ENCODE assay signal across 19 cellular contexts in genomic region chr18:58640428-58640805, GRCh38. TPM values are rescaled to one million over a fixed set of nuclear protein-coding genes. Genes with fewer than 3 reads are reported as not detected.
DNase-seq lines count a peak whose midpoint lies in the region; ATAC-seq and TF ChIP-seq lines count a peak whose summit lies in the region.
"Had no signal": no experiment of that assay in that cellular context is flagged by ENCODE, and none has a peak within 500 bp of the region (broad histone marks: within the 10 kb centered on the region; RNA-seq: fewer than 3 reads in every experiment).

No MANE protein-coding gene starts in this region.

- peak overlapping the region; percentile 64 for H2AK5ac ChIP-seq in trophoblast cell (ENCODE audit: low read length)

- no peak for ATAC-seq in left lung
- no peak for ATAC-seq in GM21786 (IDR thresholded peaks at IDR 0.05; ENCODE audit: unreplicated experiment)
- ATAC-seq in HG02759 (IDR thresholded peaks at IDR 0.05; ENCODE audit: unreplicated experiment): no peak
- ATAC-seq in HG03108 (IDR thresholded peaks at IDR 0.05; ENCODE audit: unreplicated experiment): no peak
- ATAC-seq: activated CD8-positive, alpha-beta memory T cell treated with anti-CD3 and anti-CD28 coated beads, Interleukin-2, amount 10 ng/mL, durations not matched to agents 7 days and 5 days had no signal

- H3K4ac ChIP-seq in trophoblast cell (ENCODE audit: low read depth, low read length): peak overlapping the region; percentile 91

- WGBS in GM23248 (ENCODE audit: low coverage in 1 of 2, low lambda C conversion rate in 2 of 2, missing lambda C conversion rate in 2 of 2), 2 experiments: 94 to 98% methylated on average over 4 of the region's 4 CpGs
- WGBS in trophoblast cell (ENCODE audit: extremely low coverage, insufficient coverage, insufficient read length): no CpG with 5 or more reads among the region's 4 CpGs

- H3K4me2 ChIP-seq in GM23248 (ENCODE audit: unreplicated experiment) (peak overlapping the region; percentile 36), trophoblast cell (ENCODE audit: low read length) (no peak overlapping the region)

- peak overlapping the region; percentile 99 for H2BK12ac ChIP-seq in trophoblast cell (ENCODE audit: low read length)

- peak overlapping the region; percentile 42; the same call in 1 of the 2 replicates for H3K27ac ChIP-seq in GM23248
- H3K27ac ChIP-seq in cingulate gyrus (ENCODE audit: low read depth, low read length): peak overlapping the region; percentile 48
- peak overlapping the region; percentile 87 for H3K27ac ChIP-seq in trophoblast cell (ENCODE audit: low read depth, low read length)
- no peak overlapping the region for H3K27ac ChIP-seq in left lung
- H3K27ac ChIP-seq: ascending aorta, HL-60, SJCRH30, tibial nerve had no signal

- H3K14ac ChIP-seq in trophoblast cell (ENCODE audit: low read length): peak overlapping the region; percentile 67

- no peaks in the 10 kb centered on the region for H4K20me1 ChIP-seq in GM23248 (ENCODE audit: insufficient read depth)

- H3K9ac ChIP-seq in GM23248: no peak overlapping the region
- no peak overlapping the region for H3K9ac ChIP-seq in trophoblast cell (ENCODE audit: low read length)

- H3K9me2 ChIP-seq in GM23248 (ENCODE audit: insufficient read depth): no peaks in the 10 kb centered on the region

- peak overlapping the region; percentile 81 for H2BK5ac ChIP-seq in trophoblast cell (ENCODE audit: low read depth, low read length, poor library complexity)

- peak overlapping the region; percentile 85 for H4K91ac ChIP-seq in trophoblast cell (ENCODE audit: low read depth, low read length)

- H3K79me2 ChIP-seq in GM23248 (ENCODE audit: insufficient read depth): no peaks in the 10 kb centered on the region
- H3K79me2 ChIP-seq in trophoblast cell (ENCODE audit: control insufficient read depth, insufficient read depth, low read length, poor library complexity): no peaks in the 10 kb centered on the region

- DNase-seq in GM23248 (no peak), NCI-H1048 (lab: John Stamatoyannopoulos, UW) (peak; percentile 7), trophoblast cell (peak; percentile 66 to 79), left lung (no peak)
- DNase-seq: activated CD4-positive, alpha-beta T cell treated with anti-CD3 and anti-CD28 coated beads for 1 hour; activated CD8-positive, alpha-beta memory T cell treated with anti-CD3 and anti-CD28 coated beads, Interleukin-2, amount 10 ng/mL, durations not matched to agents 7 days and 5 days; activated gamma-delta T cell; cortex of kidney; NCI-H1436 treated with DMSO at 0.1 percent for 48 hours; NCI-H345; SJCRH30; stimulated activated CD4-positive, alpha-beta T cell treated with anti-CD3 and anti-CD28 coated beads, Interleukin-4, amount 100 ng/mL, for 4 hours had no signal

- in situ Hi-C loops in GM23248 (cut with MboI): no loop called here

- H3K23ac ChIP-seq in trophoblast cell (ENCODE audit: low read length): no peak overlapping the region

- H3K27me3 ChIP-seq in GM23248 (replicated peaks; ENCODE audit: insufficient read depth) (no peaks in the 10 kb centered on the region), trophoblast cell (ENCODE audit: insufficient read depth, low read length) (no peaks in the 10 kb centered on the region), left lung (no peaks in the 10 kb centered on the region)
- H3K27me3 ChIP-seq: ascending aorta, SJCRH30, tibial nerve had no signal

- H3K4me3 ChIP-seq in GM23248: no peak overlapping the region
- no peak overlapping the region for H3K4me3 ChIP-seq in trophoblast cell (ENCODE audit: low read depth, low read length)
- no peak overlapping the region for H3K4me3 ChIP-seq in left lung
- H3K4me3 ChIP-seq: ascending aorta, SJCRH30, tibial nerve had no signal

- H3K9me3 ChIP-seq in GM23248 (ENCODE audit: low read depth): no peaks in the 10 kb centered on the region
- peaks cover 1% of the 10 kb centered on the region for H3K9me3 ChIP-seq in trophoblast cell (ENCODE audit: insufficient read depth, low read depth, low read length)
- no peaks in the 10 kb centered on the region for H3K9me3 ChIP-seq in left lung
- H3K9me3 ChIP-seq: ascending aorta, SJCRH30, tibial nerve had no signal

- intact Hi-C loops in left lung (cut with DNase I): no loop called here

- peak overlapping the region; percentile 64 for H4K12ac ChIP-seq in trophoblast cell (ENCODE audit: low read depth, low read length)

- peak overlapping the region; percentile 94 for H2BK120ac ChIP-seq in trophoblast cell (ENCODE audit: insufficient read depth, low read length, poor library complexity)

- peaks cover 28% of the 10 kb centered on the region for H3F3A ChIP-seq in GM23248 (ENCODE audit: insufficient read depth)

- H3K18ac ChIP-seq in trophoblast cell (ENCODE audit: low read length): no peak overlapping the region

- peaks cover 14% of the 10 kb centered on the region for H3K79me1 ChIP-seq in trophoblast cell (ENCODE audit: low read length)

- no peak for TF ChIP-seq CTCF in left lung (IDR thresholded peaks at IDR 0.05)

- H3K4me1 ChIP-seq in GM23248 (ENCODE audit: insufficient read depth) (peaks cover 50% of the 10 kb centered on the region), trophoblast cell (ENCODE audit: control insufficient read depth in 1 of 2, insufficient read depth in 2 of 2, low read length in 2 of 2) (peaks cover 9 to 15% of the 10 kb centered on the region in 2 experiments), left lung (no peaks in the 10 kb centered on the region)
- H3K4me1 ChIP-seq: ascending aorta, SJCRH30, tibial nerve had no signal

- H2AFZ ChIP-seq in GM23248: no peak overlapping the region; the same call in 1 of the 2 replicates
- H2AFZ ChIP-seq in trophoblast cell (ENCODE audit: insufficient read depth, low read length, poor library complexity): no peak overlapping the region

- no peaks in the 10 kb centered on the region for H3K36me3 ChIP-seq in GM23248 (ENCODE audit: low read depth)
- H3K36me3 ChIP-seq in trophoblast cell (ENCODE audit: control insufficient read depth in 1 of 2, insufficient read depth in 2 of 2, low read length in 2 of 2): no peaks in the 10 kb centered on the region
- H3K36me3 ChIP-seq in left lung: no peaks in the 10 kb centered on the region
- H3K36me3 ChIP-seq: ascending aorta, SJCRH30, tibial nerve had no signal

- peak overlapping the region; percentile 71 for H4K8ac ChIP-seq in trophoblast cell (ENCODE audit: low read depth, low read length)

RNA-seq across cellular contexts. Expression of gene ALPK2, which starts 11.5 kb away (rescaled TPM):
- 85.0 and 98.6 TPM in 2 replicates for total RNA-seq in GM23248 (2014; rRNA removed; shearing (Covaris generic))
- 41.2 and 55.1 TPM in 2 replicates for polyA plus RNA-seq in GM23248 (2016; fragmentation: Nextera tagmentation; extraction: Ambion mirVana)
- 8.5 and 8.7 TPM in 2 replicates for polyA plus RNA-seq in trophoblast cell (2013)
- 1 to 10 TPM in 1 of 2 donors, under 1 TPM in 1; 0.60 to 1.2 TPM for total RNA-seq in left lung
- total RNA-seq: ascending aorta had no signal

RNA-seq across cellular contexts. Expression of gene MALT1, which starts 30.8 kb away (rescaled TPM):
- 42.5 and 44.0 TPM in 2 replicates for total RNA-seq in GM23248 (2014; rRNA removed; shearing (Covaris generic))
- 10.9 and 12.6 TPM in 2 replicates for polyA plus RNA-seq in GM23248 (2016; fragmentation: Nextera tagmentation; extraction: Ambion mirVana)
- polyA plus RNA-seq in trophoblast cell (2013): 29.5 and 29.7 TPM in 2 replicates
- total RNA-seq in left lung: 10 to 100 TPM; 17.1 to 23.0 TPM

Comparison
In these comparisons a context has a peak if more than half of its experiments do, and no peak if none do; other contexts are left out.
1. DNase-seq: peak in NCI-H1048 (single experiment) and trophoblast cell (2 of 2); none in GM23248 (single experiment) and left lung (0 of 2).
2. H3K27ac ChIP-seq: peak in GM23248 (single experiment), cingulate gyrus (single experiment) and trophoblast cell (single experiment); none in left lung (0 of 2).
3. RNA of gene ALPK2, which starts 11.5 kb away (total RNA-seq): 85.0 to 98.6 TPM in GM23248; 0.60 to 1.2 TPM in left lung; every median in the first group is over 10 times any median in the second.